8 cellular contexts compared by ENCODE assay signal in genomic region chr2:195659114-195659513, GRCh38. TPM values are rescaled to one million over a fixed set of nuclear protein-coding genes. Genes with fewer than 3 reads are reported as not detected.
DNase-seq lines count a peak whose midpoint lies in the region; ATAC-seq and TF ChIP-seq lines count a peak whose summit lies in the region.

No MANE protein-coding gene starts in this region.

- no peak for TF ChIP-seq CTCF in retinal pigment epithelial cell (conservative IDR thresholded peaks at IDR 0.05; ENCODE audit: low read depth, low read length)

- peak overlapping the region; percentile 97 for H3K4me3 Mint-ChIP-seq in activated CD4-positive, alpha-beta T cell treated with anti-CD3 and anti-CD28 coated beads, Interleukin-2, amount 10 ng/mL, durations not matched to agents 7 days and 5 days

- H3K36me3 Mint-ChIP-seq in activated CD4-positive, alpha-beta T cell treated with anti-CD3 and anti-CD28 coated beads, Interleukin-2, amount 10 ng/mL, durations not matched to agents 7 days and 5 days (ENCODE audit: low read depth): peaks cover 44% of the 10 kb centered on the region

- H3K4me1 ChIP-seq in endocrine pancreas (ENCODE audit: control insufficient read depth, insufficient read depth, low read length): peaks cover 24% of the 10 kb centered on the region

- H3K4me3 ChIP-seq in endocrine pancreas (ENCODE audit: control insufficient read depth, insufficient read depth, low read length) (peak overlapping the region; percentile 90), retinal pigment epithelial cell (ENCODE audit: low read length) (peak overlapping the region; percentile 80)

- H3K4me1 Mint-ChIP-seq in activated CD4-positive, alpha-beta T cell treated with anti-CD3 and anti-CD28 coated beads, Interleukin-2, amount 10 ng/mL, durations not matched to agents 7 days and 5 days: peaks cover 35% of the 10 kb centered on the region

- H3K9me3 ChIP-seq in endocrine pancreas (ENCODE audit: control insufficient read depth, low read length): no peaks in the 10 kb centered on the region

- ATAC-seq in GM19023 (IDR thresholded peaks at IDR 0.05; ENCODE audit: unreplicated experiment) (no peak), GM19395 (IDR thresholded peaks at IDR 0.05; ENCODE audit: unreplicated experiment) (no peak)

- H3K36me3 ChIP-seq in endocrine pancreas (ENCODE audit: control insufficient read depth, insufficient read depth, low read length): no peaks in the 10 kb centered on the region

- H3K27ac Mint-ChIP-seq in activated CD4-positive, alpha-beta T cell treated with anti-CD3 and anti-CD28 coated beads, Interleukin-2, amount 10 ng/mL, durations not matched to agents 7 days and 5 days: peak overlapping the region; percentile 99

- no peaks in the 10 kb centered on the region for H3K27me3 ChIP-seq in endocrine pancreas (ENCODE audit: control insufficient read depth, insufficient read depth, low read length)

- no peaks in the 10 kb centered on the region for H3K9me3 Mint-ChIP-seq in activated CD4-positive, alpha-beta T cell treated with anti-CD3 and anti-CD28 coated beads, Interleukin-2, amount 10 ng/mL, durations not matched to agents 7 days and 5 days

- POLR2A ChIA-PET in activated CD4-positive, alpha-beta T cell treated with anti-CD3 and anti-CD28 coated beads, Interleukin-2, amount 10 ng/mL, durations not matched to agents 7 days and 5 days (lab: Charles Lee): interaction anchor here (0.6 to 1.1 kb wide), 3 partner anchors 80 to 126 kb away, joined by 3 to 5 read pairs (median 3); no protein-coding TSS in a partner anchor

- DNase-seq in activated CD4-positive, alpha-beta T cell treated with anti-CD3 and anti-CD28 coated beads, Interleukin-2, amount 10 ng/mL, durations not matched to agents 7 days and 5 days: peak; percentile 36
- DNase-seq in activated CD4-positive, alpha-beta T cell treated with anti-CD3 and anti-CD28 coated beads, Interleukin-2, amount 50 U/mL, for 1 hour: no peak
- DNase-seq in SIG-M5 treated with dmso at 0.1 percent for 504 hours (lab: John Stamatoyannopoulos, UW; ENCODE audit: unreplicated experiment) (peak; percentile 85), retinal pigment epithelial cell (ENCODE audit: low read depth) (no peak), DMS153 (lab: John Stamatoyannopoulos, UW) (no peak)

- CTCF ChIA-PET in activated CD4-positive, alpha-beta T cell treated with anti-CD3 and anti-CD28 coated beads, Interleukin-2, amount 10 ng/mL, durations not matched to agents 7 days and 5 days (lab: Charles Lee): interaction anchor here (1.2 to 2.2 kb wide), 4 partner anchors 40 to 161 kb away, joined by 3 to 16 read pairs (median 4); no protein-coding TSS in a partner anchor

- H3K9ac ChIP-seq in endocrine pancreas (ENCODE audit: control insufficient read depth, insufficient read depth, low read length): no peak overlapping the region

- peaks cover 2% of the 10 kb centered on the region for H3K27me3 Mint-ChIP-seq in activated CD4-positive, alpha-beta T cell treated with anti-CD3 and anti-CD28 coated beads, Interleukin-2, amount 10 ng/mL, durations not matched to agents 7 days and 5 days

RNA-seq across cellular contexts. Expression of gene SLC39A10, which starts 2.1 kb away (rescaled TPM):
- total RNA-seq in activated CD4-positive, alpha-beta T cell treated with anti-CD3 and anti-CD28 coated beads, Interleukin-2, amount 10 ng/mL, durations not matched to agents 7 days and 5 days: 10 to 100 TPM; 46.9 to 55.6 TPM

Comparison
In these comparisons a context has a peak if more than half of its experiments do, and no peak if none do; other contexts are left out.
1. DNase-seq: peak in activated CD4-positive, alpha-beta T cell treated with anti-CD3 and anti-CD28 coated beads, Interleukin-2, amount 10 ng/mL, durations not matched to agents 7 days and 5 days (single experiment) and SIG-M5 treated with dmso at 0.1 percent for 504 hours (single experiment); none in activated CD4-positive, alpha-beta T cell treated with anti-CD3 and anti-CD28 coated beads, Interleukin-2, amount 50 U/mL, for 1 hour (single experiment), retinal pigment epithelial cell (single experiment) and DMS153 (single experiment).